Comparison of ENCODE assay signal across 8 cellular contexts in genomic region chr6:153131037-153131981, GRCh38. TPM values are rescaled to one million over a fixed set of nuclear protein-coding genes. Genes with fewer than 3 reads are reported as not detected.
DNase-seq lines count a peak whose midpoint lies in the region; ATAC-seq lines count a peak whose summit lies in the region.

RGS17 (minus strand) TSS chr6:153131282; CDS start chr6:153044018, 87,264 bp downstream.

- peak within 1 kb of the TSS; percentile 13 for H3K23ac ChIP-seq in trophoblast cell (ENCODE audit: low read length)

- H3K27me3 ChIP-seq in trophoblast cell (ENCODE audit: insufficient read depth, low read length), result peaks cover 16% of the 10 kb centered on the region

- H2BK120ac ChIP-seq in trophoblast cell (ENCODE audit: insufficient read depth, low read length, poor library complexity), result peak within 1 kb of the TSS; percentile 15

- H3K4me1 ChIP-seq in trophoblast cell (ENCODE audit: control insufficient read depth in 1 of 2, insufficient read depth in 2 of 2, low read length in 2 of 2), result peaks cover 9% of the 10 kb centered on the region in 2 experiments

- H3K36me3 ChIP-seq in trophoblast cell (ENCODE audit: control insufficient read depth in 1 of 2, insufficient read depth in 2 of 2, low read length in 2 of 2), result no peaks in the 10 kb centered on the region

- peak within 1 kb of the TSS; percentile 49 for H4K12ac ChIP-seq in trophoblast cell (ENCODE audit: low read depth, low read length)

- H4K8ac ChIP-seq in trophoblast cell (ENCODE audit: low read depth, low read length), result peak within 1 kb of the TSS; percentile 74

- H3K4me3 ChIP-seq in trophoblast cell (ENCODE audit: low read depth, low read length), result peak within 1 kb of the TSS; percentile 77

- H2AK5ac ChIP-seq in trophoblast cell (ENCODE audit: low read length), result no peak within 1 kb of the TSS

- no peaks in the 10 kb centered on the region for H3K79me1 ChIP-seq in trophoblast cell (ENCODE audit: low read length)

- H2AFZ ChIP-seq in trophoblast cell (ENCODE audit: insufficient read depth, low read length, poor library complexity), result peak within 1 kb of the TSS; percentile 79

- ATAC-seq in GM19025 (IDR thresholded peaks at IDR 0.05; ENCODE audit: low read depth, unreplicated experiment) (peak; percentile 58), HG03159 (IDR thresholded peaks at IDR 0.05; ENCODE audit: unreplicated experiment) (peak; percentile 51), left ventricle myocardium superior (peak; percentile 94)

- H2BK12ac ChIP-seq in trophoblast cell (ENCODE audit: low read length), result no peak within 1 kb of the TSS

- no peak within 1 kb of the TSS for H3K27ac ChIP-seq in trophoblast cell (ENCODE audit: low read depth, low read length)

- peak within 1 kb of the TSS; percentile 32 for H3K14ac ChIP-seq in trophoblast cell (ENCODE audit: low read length)

- WGBS in trophoblast cell (ENCODE audit: extremely low coverage, insufficient coverage, insufficient read length), result no CpG with 5 or more reads among the region's 89 CpGs

- H3K4ac ChIP-seq in trophoblast cell (ENCODE audit: low read depth, low read length), result no peak within 1 kb of the TSS

- intact Hi-C loops in left ventricle myocardium superior (cut with micrococcal nuclease), result no loop called here

- H4K91ac ChIP-seq in trophoblast cell (ENCODE audit: low read depth, low read length), result peak within 1 kb of the TSS; percentile 26

- H3K4me2 ChIP-seq in trophoblast cell (ENCODE audit: low read length), result peak within 1 kb of the TSS; percentile 100

- H3K9ac ChIP-seq in trophoblast cell (ENCODE audit: low read length), result peak within 1 kb of the TSS; percentile 42

- H3K18ac ChIP-seq in trophoblast cell (ENCODE audit: low read length), result no peak within 1 kb of the TSS

- H2BK5ac ChIP-seq in trophoblast cell (ENCODE audit: low read depth, low read length, poor library complexity), result no peak within 1 kb of the TSS

- peaks cover 1% of the 10 kb centered on the region for H3K9me3 ChIP-seq in trophoblast cell (ENCODE audit: insufficient read depth, low read depth, low read length)

- DNase-seq in Ammon's horn (ENCODE audit: low spot score) (peak; percentile 76), NCI-H82 treated with DMSO at 0.1 percent for 48 hours (lab: John Stamatoyannopoulos, UW; ENCODE audit: unreplicated experiment) (peak; percentile 68), amygdala (lab: John Stamatoyannopoulos, UW) (peak in 45 of 56 donors; percentile 16 to 69 (median 53)), left ventricle myocardium superior (peak; percentile 71), trophoblast cell (peak in 1 of 2 donors; percentile 27), RPMI8226 (no peak)

- H3K79me2 ChIP-seq in trophoblast cell (ENCODE audit: control insufficient read depth, insufficient read depth, low read length, poor library complexity), result no peaks in the 10 kb centered on the region

RNA-seq across cellular contexts. Expression of gene RGS17, which starts in this region (rescaled TPM):
- total RNA-seq in left ventricle myocardium superior, result 0.05 TPM
- 0.12 and 0.15 TPM in 2 replicates for polyA plus RNA-seq in trophoblast cell (2013)

Comparison
In these comparisons a context has a peak if more than half of its experiments do, and no peak if none do; other contexts are left out.
1. Peak in DNase-seq and ATAC-seq in left ventricle myocardium superior; RNA of the gene not detected or under 1 TPM.